In genomic region chr2:120480346-120480902, GRCh38 we compare ENCODE assay signal across 19 cellular contexts.
"Had no signal": no experiment of that assay in that cellular context is flagged by ENCODE, and none has a peak within 500 bp of the region (broad histone marks: within the 10 kb centered on the region; RNA-seq: fewer than 3 reads in every experiment).

No MANE protein-coding gene starts in this region.

- ATAC-seq: activated CD8-positive, alpha-beta memory T cell treated with anti-CD3 and anti-CD28 coated beads, Interleukin-2, amount 10 ng/mL, durations not matched to agents 7 days and 5 days; activated naive CD8-positive, alpha-beta T cell treated with anti-CD3 and anti-CD28 coated beads, Interleukin-2, amount 50 U/mL, for 24 hours; left ventricle myocardium superior; naive thymus-derived CD8-positive, alpha-beta T cell; stimulated activated naive B cell treated with anti-CD40 and anti-IgM and Interleukin-4, amounts not matched to agents 10 μg/mL and 1 μg/mL and 100 μg/mL, for 72 hours had no signal

- H3K27me3 ChIP-seq: ascending aorta, ovary, upper lobe of left lung had no signal

- H3K4me3 ChIP-seq: ascending aorta, ovary, thoracic aorta, upper lobe of left lung had no signal

- H3K36me3 ChIP-seq: ascending aorta, ovary, thoracic aorta, upper lobe of left lung had no signal

- H3K27ac ChIP-seq: ascending aorta, ovary, thoracic aorta, upper lobe of left lung had no signal

- DNase-seq: activated CD4-positive, alpha-beta memory T cell treated with anti-CD3 and anti-CD28 coated beads, Interleukin-2, amount 10 ng/mL, durations not matched to agents 7 days and 5 days; activated CD4-positive, alpha-beta T cell treated with anti-CD3 and anti-CD28 coated beads for 4 hours; activated CD8-positive, alpha-beta memory T cell treated with anti-CD3 and anti-CD28 coated beads, Interleukin-2, amount 10 ng/mL, durations not matched to agents 7 days and 5 days; activated naive CD4-positive, alpha-beta T cell treated with anti-CD3 and anti-CD28 coated beads for 36 hours; activated naive CD8-positive, alpha-beta T cell treated with anti-CD3 and anti-CD28 coated beads, Interleukin-2, amount 50 U/mL, for 24 hours; cerebellar nuclear complex; cortex of kidney; erythroblast; head of caudate nucleus; mesenchymal stem cell; naive thymus-derived CD8-positive, alpha-beta T cell; stimulated activated naive B cell treated with anti-CD40 and anti-IgM and Interleukin-4, amounts not matched to agents 10 μg/mL and 1 μg/mL and 100 μg/mL, for 72 hours; upper lobe of left lung had no signal

- FAIRE-seq: endometrium, frontal cortex had no signal

- H3K9me3 ChIP-seq: ascending aorta, ovary, thoracic aorta, upper lobe of left lung had no signal
